Comparison of ENCODE assay signal across 8 cellular contexts in the genomic region with DNA sequence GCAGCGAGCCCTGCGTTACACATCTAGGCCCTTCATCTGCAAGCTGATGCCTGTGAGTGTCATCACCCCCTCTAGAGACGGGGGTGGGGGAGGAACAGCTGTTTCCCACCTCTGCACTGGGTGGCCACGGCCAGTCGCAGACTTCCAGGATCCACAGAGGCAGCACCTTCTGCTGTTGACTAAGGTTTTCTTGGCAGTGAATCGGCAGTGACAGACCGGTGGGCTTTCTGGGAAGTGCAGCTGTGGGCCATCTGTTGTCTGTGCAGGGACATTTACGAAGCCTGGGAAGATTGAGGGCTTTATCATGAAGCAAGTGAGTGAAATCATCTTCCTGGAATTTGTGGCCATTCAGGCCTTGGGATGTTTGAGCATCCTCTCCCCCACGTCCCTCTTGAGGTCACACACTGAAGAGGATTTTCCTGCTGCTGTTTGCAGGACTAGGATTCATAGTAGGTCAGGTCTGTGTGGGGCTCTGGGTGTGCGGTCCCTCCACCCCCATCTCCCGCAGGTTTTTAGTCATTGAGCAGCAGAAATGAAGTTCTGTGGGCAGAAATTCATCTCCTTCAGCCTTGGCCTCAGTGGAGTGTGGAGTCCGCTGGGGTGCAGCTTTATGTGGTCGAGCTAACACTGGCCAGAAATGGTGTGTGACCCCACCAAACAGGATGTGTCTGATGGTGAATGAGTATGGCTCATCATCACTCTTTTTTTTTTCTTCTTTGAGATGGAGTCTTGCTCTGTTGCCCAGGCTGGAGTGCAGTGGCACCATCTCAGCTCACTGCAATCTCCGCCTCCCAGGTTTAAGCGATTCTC. TPM values are rescaled to one million over a fixed set of nuclear protein-coding genes. Genes with fewer than 3 reads are reported as not detected.
DNase-seq lines count a peak whose midpoint lies in the region; ATAC-seq and TF ChIP-seq lines count a peak whose summit lies in the region.

No MANE protein-coding gene starts in this region.

- no peaks in the 10 kb centered on the region for H3K9me3 ChIP-seq in CD4-positive, CD25-positive, alpha-beta regulatory T cell (ENCODE audit: control insufficient read depth in 2 of 2, low read length in 2 of 2)
- H3K9me3 ChIP-seq in body of pancreas, result no peaks in the 10 kb centered on the region
- H3K9me3 ChIP-seq in CD8-positive, alpha-beta T cell (ENCODE audit: low read length), result no peaks in the 10 kb centered on the region

- no peak for DNase-seq in CD4-positive, CD25-positive, alpha-beta regulatory T cell
- DNase-seq in LHCN-M2 (ENCODE audit: low read depth) (peak; percentile 99), body of pancreas (no peak), natural killer cell (no peak), Calu3 (no peak)
- no peak for DNase-seq in CD8-positive, alpha-beta T cell

- peak overlapping the region in 1 of 4 donors; percentile 60 for H3K4me3 Mint-ChIP-seq in CD4-positive, CD25-positive, alpha-beta regulatory T cell
- H3K4me3 Mint-ChIP-seq in natural killer cell, result no peak overlapping the region
- no peak overlapping the region for H3K4me3 Mint-ChIP-seq in CD8-positive, alpha-beta T cell
- H3K4me3 Mint-ChIP-seq in Calu3 (ENCODE audit: low read depth, unreplicated experiment), result no peak overlapping the region

- BruUV-seq in Calu3 (replicated peaks; lab: Mats Ljungman, UMichigan), result no TSS peak

- no peaks in the 10 kb centered on the region for H3K27me3 Mint-ChIP-seq in CD4-positive, CD25-positive, alpha-beta regulatory T cell
- H3K27me3 Mint-ChIP-seq in natural killer cell (ENCODE audit: low read depth in 2 of 2), result no peaks in the 10 kb centered on the region
- H3K27me3 Mint-ChIP-seq in CD8-positive, alpha-beta T cell (ENCODE audit: low read depth), result no peaks in the 10 kb centered on the region
- no peaks in the 10 kb centered on the region for H3K27me3 Mint-ChIP-seq in Calu3 (ENCODE audit: unreplicated experiment)

- 74 to 85% methylated on average over 5 to 15 of the region's 15 CpGs for WGBS in body of pancreas, 2 donors

- H3K4me1 ChIP-seq in CD4-positive, CD25-positive, alpha-beta regulatory T cell (ENCODE audit: control insufficient read depth, insufficient read depth, low read length, poor library complexity, severe bottlenecking), result peaks cover 39% of the 10 kb centered on the region
- H3K4me1 ChIP-seq in body of pancreas, result peaks cover 12% of the 10 kb centered on the region
- H3K4me1 ChIP-seq in CD8-positive, alpha-beta T cell (ENCODE audit: insufficient read depth, low read length), result peaks cover 35% of the 10 kb centered on the region

- H3K27me3 ChIP-seq in CD4-positive, CD25-positive, alpha-beta regulatory T cell (ENCODE audit: control insufficient read depth, insufficient read depth, low read length), result no peaks in the 10 kb centered on the region
- H3K27me3 ChIP-seq in body of pancreas, result no peaks in the 10 kb centered on the region
- no peaks in the 10 kb centered on the region for H3K27me3 ChIP-seq in CD8-positive, alpha-beta T cell (ENCODE audit: insufficient read depth, low read length)

- no peak for ATAC-seq in CD4-positive, CD25-positive, alpha-beta regulatory T cell (ENCODE audit: low read depth in 2 of 2)
- ATAC-seq in body of pancreas, result peak; percentile 34
- peak in 2 of 3 donors; percentile 44 to 53 for ATAC-seq in natural killer cell
- no peak for ATAC-seq in GM19463 (IDR thresholded peaks at IDR 0.05; ENCODE audit: unreplicated experiment)
- no peak for ATAC-seq in CD8-positive, alpha-beta T cell
- no peak for ATAC-seq in GM19023 (IDR thresholded peaks at IDR 0.05; ENCODE audit: unreplicated experiment)

- no peaks in the 10 kb centered on the region for H3K9me3 Mint-ChIP-seq in CD4-positive, CD25-positive, alpha-beta regulatory T cell
- H3K9me3 Mint-ChIP-seq in natural killer cell, result peaks cover 0 to 3% of the 10 kb centered on the region in 2 donors
- no peaks in the 10 kb centered on the region for H3K9me3 Mint-ChIP-seq in CD8-positive, alpha-beta T cell
- H3K9me3 Mint-ChIP-seq in Calu3 (ENCODE audit: low read depth, unreplicated experiment), result no peaks in the 10 kb centered on the region

- CTCF ChIA-PET in CD8-positive, alpha-beta T cell (lab: Charles Lee), result interaction anchor here (1.0 to 1.5 kb wide), 2 partner anchors 13 to 55 kb away, joined by 4 read pairs; no protein-coding TSS in a partner anchor
- CTCF ChIA-PET in Calu3 (lab: Charles Lee), result interaction anchor here (1.2 kb wide), 1 partner anchor 9 kb away, joined by 4 read pairs; no protein-coding TSS in a partner anchor

- peaks cover 5 to 68% (median 34%) of the 10 kb centered on the region in 4 donors for H3K4me1 Mint-ChIP-seq in CD4-positive, CD25-positive, alpha-beta regulatory T cell
- peaks cover 30 to 53% of the 10 kb centered on the region in 2 donors for H3K4me1 Mint-ChIP-seq in natural killer cell
- H3K4me1 Mint-ChIP-seq in CD8-positive, alpha-beta T cell (ENCODE audit: low read depth), result peaks cover 59% of the 10 kb centered on the region
- H3K4me1 Mint-ChIP-seq in Calu3 (ENCODE audit: low read depth, unreplicated experiment), result peaks cover 39% of the 10 kb centered on the region

- no peak for TF ChIP-seq POLR2A in body of pancreas (IDR thresholded peaks at IDR 0.05)

- H3K27ac Mint-ChIP-seq in CD4-positive, CD25-positive, alpha-beta regulatory T cell, result peak overlapping the region in 2 of 3 donors; percentile 26 to 52
- H3K27ac Mint-ChIP-seq in natural killer cell, result peak overlapping the region in 1 of 2 donors; percentile 65
- no peak overlapping the region for H3K27ac Mint-ChIP-seq in CD8-positive, alpha-beta T cell
- no peak overlapping the region for H3K27ac Mint-ChIP-seq in Calu3 (ENCODE audit: unreplicated experiment)

- peaks cover 6% of the 10 kb centered on the region for H3K36me3 Mint-ChIP-seq in CD4-positive, CD25-positive, alpha-beta regulatory T cell
- no peaks in the 10 kb centered on the region for H3K36me3 Mint-ChIP-seq in natural killer cell
- H3K36me3 Mint-ChIP-seq in CD8-positive, alpha-beta T cell, result peaks cover 37% of the 10 kb centered on the region
- peaks cover 20% of the 10 kb centered on the region for H3K36me3 Mint-ChIP-seq in Calu3 (ENCODE audit: insufficient read depth, unreplicated experiment)

- H3K36me3 ChIP-seq in CD4-positive, CD25-positive, alpha-beta regulatory T cell (ENCODE audit: control insufficient read depth, insufficient read depth, low read length), result peaks cover 37% of the 10 kb centered on the region
- H3K36me3 ChIP-seq in body of pancreas (replicated peaks in 1 of 2; ENCODE audit: insufficient read depth in 1 of 2, low read depth in 2 of 2), result peaks cover 0 to 1% of the 10 kb centered on the region in 2 donors
- H3K36me3 ChIP-seq in CD8-positive, alpha-beta T cell (ENCODE audit: insufficient read depth, low read length), result peaks cover 13% of the 10 kb centered on the region

- H3K4me3 ChIP-seq in CD4-positive, CD25-positive, alpha-beta regulatory T cell (ENCODE audit: low read depth, low read length), result no peak overlapping the region
- H3K4me3 ChIP-seq in body of pancreas, result no peak overlapping the region
- no peak overlapping the region for H3K4me3 ChIP-seq in CD8-positive, alpha-beta T cell (ENCODE audit: low read depth, low read length)

- intact Hi-C loops in body of pancreas (cut with DNase I) (no loop called here), natural killer cell (cut with micrococcal nuclease) (no loop called here), Calu3 (cut with micrococcal nuclease; ENCODE audit: unreplicated experiment) (no loop called here)
- intact Hi-C loops in CD8-positive, alpha-beta T cell (cut with DNase I, micrococcal nuclease), result no loop called here

- POLR2A ChIA-PET in CD8-positive, alpha-beta T cell (lab: Charles Lee), result interaction anchor here (1.8 kb wide), 1 partner anchor 11 kb away, joined by 4 read pairs; a partner anchor contains a TSS

- no peak for TF ChIP-seq CTCF in body of pancreas (IDR thresholded peaks at IDR 0.05)
- no peak for TF ChIP-seq CTCF in natural killer cell (IDR thresholded peaks at IDR 0.05)
- no peak for TF ChIP-seq CTCF in CD8-positive, alpha-beta T cell (IDR thresholded peaks at IDR 0.05)
- no peak for TF ChIP-seq CTCF in Calu3 (IDR thresholded peaks at IDR 0.05; ENCODE audit: unreplicated experiment)

- no peak overlapping the region for H3K27ac ChIP-seq in CD4-positive, CD25-positive, alpha-beta regulatory T cell (ENCODE audit: insufficient read depth, low read length, poor library complexity, severe bottlenecking)
- H3K27ac ChIP-seq in body of pancreas, result no peak overlapping the region
- no peak overlapping the region for H3K27ac ChIP-seq in CD8-positive, alpha-beta T cell (ENCODE audit: low read depth, low read length)

RNA-seq across cellular contexts. Expression of a gene that starts 12.0 kb away (rescaled TPM):
- total RNA-seq in CD4-positive, CD25-positive, alpha-beta regulatory T cell, result 50.1 TPM
- polyA plus RNA-seq in CD4-positive, CD25-positive, alpha-beta regulatory T cell, result 10 to 100 TPM; 29.6 to 35.4 (median 31.5) TPM
- 31.9 and 35.0 TPM in 2 replicates for total RNA-seq in LHCN-M2 (2014; rRNA removed)
- 16.3 TPM for polyA plus RNA-seq in LHCN-M2 (2012)
- total RNA-seq in body of pancreas, result 10 to 100 TPM; 17.1 to 30.4 TPM
- 10 to 100 TPM; 47.9 to 53.6 (median 48.3) TPM for total RNA-seq in natural killer cell
- total RNA-seq in CD8-positive, alpha-beta T cell, result 10 to 100 TPM; 34.6 to 36.3 TPM
- total RNA-seq in Calu3 (2022), result 39.5 and 42.6 TPM in 2 replicates

RNA-seq across cellular contexts. Expression of a gene that starts 30.6 kb away (rescaled TPM):
- total RNA-seq in CD4-positive, CD25-positive, alpha-beta regulatory T cell, result 218 TPM
- polyA plus RNA-seq in CD4-positive, CD25-positive, alpha-beta regulatory T cell, result 10 to 100 TPM; 26.4 to 74.2 (median 51.2) TPM
- total RNA-seq in LHCN-M2 (2014; rRNA removed), result 29.3 and 32.8 TPM in 2 replicates
- polyA plus RNA-seq in LHCN-M2 (2012), result 7.4 TPM
- total RNA-seq in body of pancreas, result 10 to 100 TPM; 21.0 to 63.9 TPM
- 10 to 100 TPM; 39.0 to 47.9 (median 43.6) TPM for total RNA-seq in natural killer cell
- 100 to 1,000 TPM; 279 to 283 TPM for total RNA-seq in CD8-positive, alpha-beta T cell
- 39.5 and 51.6 TPM in 2 replicates for total RNA-seq in Calu3 (2022)

Comparison
In these comparisons a context has a peak if more than half of its experiments do, and no peak if none do; other contexts are left out.
1. ATAC-seq: peak in body of pancreas (single experiment) and natural killer cell (2 of 3); none in CD4-positive, CD25-positive, alpha-beta regulatory T cell (0 of 2), GM19463 (single experiment), CD8-positive, alpha-beta T cell (single experiment) and GM19023 (single experiment).
2. H3K27ac Mint-ChIP-seq: peak in CD4-positive, CD25-positive, alpha-beta regulatory T cell (2 of 3); none in CD8-positive, alpha-beta T cell (single experiment) and Calu3 (single experiment).